ENCODE assay signal across 11 cellular contexts in the genomic region with DNA sequence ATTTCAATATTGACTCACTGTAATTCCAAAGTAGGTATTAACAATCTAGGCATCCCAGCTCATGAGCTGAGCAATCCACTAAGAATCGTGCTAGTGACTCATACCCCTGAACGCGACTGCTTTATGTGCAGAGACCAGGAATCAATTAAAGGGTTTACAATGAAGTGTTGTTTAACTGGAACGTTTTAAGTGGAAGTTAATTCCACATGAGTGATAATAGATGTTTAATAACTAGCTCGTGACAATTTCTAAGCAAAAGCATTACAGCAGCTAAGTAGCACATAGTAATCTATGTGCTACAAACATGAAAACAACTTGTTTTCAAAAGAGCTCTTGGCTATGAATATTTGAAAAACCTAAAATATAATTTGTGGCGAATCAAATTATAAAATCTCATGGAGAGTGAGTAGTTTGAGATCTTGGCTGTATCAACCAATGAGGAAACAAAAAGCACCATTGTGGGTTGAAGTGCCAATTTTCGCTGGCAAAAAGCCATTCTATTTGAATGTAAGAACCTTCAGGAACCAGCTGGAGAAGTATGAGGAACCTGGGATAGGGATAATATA. TPM values are rescaled to one million over a fixed set of nuclear protein-coding genes. Genes with fewer than 3 reads are reported as not detected.
A peak's percentile ranks its signal among the peaks of the same experiment; 100 is the strongest.
DNase-seq lines count a peak whose midpoint lies in the region; ATAC-seq, FAIRE-seq and TF ChIP-seq lines count a peak whose summit lies in the region.
"Had no signal": no experiment of that assay in that cellular context is flagged by ENCODE, and none has a peak within 500 bp of the region (broad histone marks: within the 10 kb centered on the region; RNA-seq: fewer than 3 reads in every experiment).

No MANE protein-coding gene starts in this region.

- H3K36me3 Mint-ChIP-seq in CD4-positive, alpha-beta T cell (ENCODE audit: low read depth): no peaks in the 10 kb centered on the region
- no peaks in the 10 kb centered on the region for H3K36me3 Mint-ChIP-seq in endothelial cell (ENCODE audit: low read depth, unreplicated experiment)

- POLR2A ChIA-PET in HEK293T (lab: Yijun Ruan, JAX): interaction anchor here (0.8 to 1.5 kb wide), 4 partner anchors 9 to 78 kb away, joined by 3 to 6 read pairs (median 4); no protein-coding TSS in a partner anchor
- POLR2A ChIA-PET in CD4-positive, alpha-beta T cell (lab: Charles Lee): no interaction called here

- WGBS in stomach, 5 donors: 20 to 27% (median 23%) methylated on average over 7 of the region's 7 CpGs
- WGBS in small intestine, 3 donors: 11 to 37% (median 29%) methylated on average over 7 of the region's 7 CpGs

- intact Hi-C loops in stomach (cut with DNase I; ENCODE audit: low total_unique reads): no loop called here
- intact Hi-C loops in CD4-positive, alpha-beta T cell (cut with DNase I, micrococcal nuclease): no loop called here

- no peak overlapping the region for H3K4me3 ChIP-seq in stomach
- H3K4me3 ChIP-seq in small intestine (ENCODE audit: low read depth in 1 of 2, low read length in 2 of 2): no peak overlapping the region

- H3K4me3 Mint-ChIP-seq in CD4-positive, alpha-beta T cell: no peak overlapping the region
- H3K4me3 Mint-ChIP-seq in endothelial cell (ENCODE audit: unreplicated experiment): no peak overlapping the region
- H3K4me3 Mint-ChIP-seq: T-helper 17 cell had no signal

- FAIRE-seq in small intestine (lab: Jason Lieb, UNC): no peak

- TF ChIP-seq CTCF in stomach (IDR thresholded peaks at IDR 0.05) (no peak), endothelial cell (IDR thresholded peaks at IDR 0.05; ENCODE audit: unreplicated experiment) (no peak)
- no peak for TF ChIP-seq CTCF in CD4-positive, alpha-beta T cell (IDR thresholded peaks at IDR 0.05)

- H3K27me3 ChIP-seq in stomach (peaks cover 0 to 26% (median 5%) of the 10 kb centered on the region in 3 donors), small intestine (ENCODE audit: control insufficient read depth in 2 of 2, insufficient read depth in 2 of 2, low read length in 2 of 2) (no peaks in the 10 kb centered on the region)
- peaks cover 12% of the 10 kb centered on the region for H3K27me3 ChIP-seq in CD4-positive, alpha-beta T cell (ENCODE audit: control insufficient read depth, insufficient read depth, low read length)

- H3K9me3 Mint-ChIP-seq in CD4-positive, alpha-beta T cell: no peaks in the 10 kb centered on the region
- no peaks in the 10 kb centered on the region for H3K9me3 Mint-ChIP-seq in endothelial cell (ENCODE audit: unreplicated experiment)

- H3K36me3 ChIP-seq in stomach (no peaks in the 10 kb centered on the region), small intestine (ENCODE audit: control insufficient read depth in 2 of 2, insufficient read depth in 2 of 2, low read length in 2 of 2) (no peaks in the 10 kb centered on the region)

- H3K27ac ChIP-seq in stomach (peak overlapping the region in 3 of 5 donors; percentile 38 to 63 (median 53)), small intestine (ENCODE audit: low read depth in 1 of 2, low read length in 1 of 2) (peak overlapping the region in 1 of 2 donors; percentile 38)
- no peak overlapping the region for H3K27ac ChIP-seq in CD4-positive, alpha-beta T cell (ENCODE audit: low read depth, low read length)

- H3K9me3 ChIP-seq in stomach: no peaks in the 10 kb centered on the region
- H3K9me3 ChIP-seq in small intestine (ENCODE audit: control insufficient read depth, low read depth): no peaks in the 10 kb centered on the region
- H3K9me3 ChIP-seq in CD4-positive, alpha-beta T cell (ENCODE audit: control insufficient read depth, low read length): no peaks in the 10 kb centered on the region

- H3K27me3 Mint-ChIP-seq in CD4-positive, alpha-beta T cell: peaks cover 28% of the 10 kb centered on the region
- no peaks in the 10 kb centered on the region for H3K27me3 Mint-ChIP-seq in endothelial cell (ENCODE audit: unreplicated experiment)

- no peak for TF ChIP-seq POLR2A in stomach (IDR thresholded peaks at IDR 0.05)

- no peak overlapping the region for H3K27ac Mint-ChIP-seq in CD4-positive, alpha-beta T cell
- H3K27ac Mint-ChIP-seq in endothelial cell (ENCODE audit: unreplicated experiment): no peak overlapping the region
- H3K27ac Mint-ChIP-seq: T-helper 17 cell had no signal

- H3K4me1 ChIP-seq in stomach: peaks cover 0 to 11% (median 3%) of the 10 kb centered on the region in 4 donors
- no peaks in the 10 kb centered on the region for H3K4me1 ChIP-seq in small intestine (ENCODE audit: control insufficient read depth in 2 of 2, insufficient read depth in 1 of 2, low read depth in 1 of 2, low read length in 1 of 2)

- H3K4me1 Mint-ChIP-seq in CD4-positive, alpha-beta T cell (ENCODE audit: low read depth): no peaks in the 10 kb centered on the region
- H3K4me1 Mint-ChIP-seq in endothelial cell (ENCODE audit: unreplicated experiment): no peaks in the 10 kb centered on the region
- H3K4me1 Mint-ChIP-seq: T-helper 17 cell had no signal

- TF ChIP-seq EP300 in stomach (IDR thresholded peaks at IDR 0.05): no peak

- peak; percentile 55 for DNase-seq in HEK293T (ENCODE audit: extremely low spot score)
- DNase-seq in NCI-H446 (lab: John Stamatoyannopoulos, UW): peak; percentile 85 to 94
- DNase-seq in epidermal melanocyte (ENCODE audit: insufficient read length, low spot score): peak; percentile 84
- no peak for DNase-seq in stomach
- DNase-seq in small intestine: no peak
- DNase-seq in CD4-positive, alpha-beta T cell: no peak
- no peak for DNase-seq in endothelial cell (ENCODE audit: low spot score)
- DNase-seq: glutamatergic neuron, H7, T-helper 17 cell had no signal

- CTCF ChIA-PET in HEK293T (lab: Yijun Ruan, JAX): interaction anchor here (0.5 to 1.3 kb wide), 3 partner anchors 17 to 46 kb away, joined by 3 to 6 read pairs (median 4); no protein-coding TSS in a partner anchor
- CTCF ChIA-PET in CD4-positive, alpha-beta T cell (lab: Charles Lee): no interaction called here

- no peak for ATAC-seq in GM21619 (IDR thresholded peaks at IDR 0.05; ENCODE audit: unreplicated experiment)
- no peak for ATAC-seq in CD4-positive, alpha-beta T cell (ENCODE audit: poor library complexity)
- ATAC-seq: T-helper 17 cell had no signal

TF ChIP-seq in HEK293T, 16 proteins besides CTCF, POLR2A, EP300 and RAD21:
- TF ChIP-seq FOXK2 (IDR thresholded peaks at IDR 0.05) (no peak), SUZ12 (IDR thresholded peaks at IDR 0.05) (no peak), ZNF384 (IDR thresholded peaks at IDR 0.05) (no peak), CTBP1 (IDR thresholded peaks at IDR 0.05; ENCODE audit: borderline replicate concordance) (no peak), ELF4 (IDR thresholded peaks at IDR 0.05) (no peak), ARNT (IDR thresholded peaks at IDR 0.05) (no peak; the same call in 1 of the 2 replicates), LEF1 (IDR thresholded peaks at IDR 0.05; ENCODE audit: borderline replicate concordance) (no peak), TARDBP (IDR thresholded peaks at IDR 0.05) (no peak), BHLHE40 (IDR thresholded peaks at IDR 0.05; ENCODE audit: borderline replicate concordance) (no peak), FOXM1 (IDR thresholded peaks at IDR 0.05; ENCODE audit: borderline replicate concordance) (no peak), NFRKB (IDR thresholded peaks at IDR 0.05) (no peak), L3MBTL2 (conservative IDR thresholded peaks at IDR 0.05) (no peak)
- TF ChIP-seq, protein P1, sequence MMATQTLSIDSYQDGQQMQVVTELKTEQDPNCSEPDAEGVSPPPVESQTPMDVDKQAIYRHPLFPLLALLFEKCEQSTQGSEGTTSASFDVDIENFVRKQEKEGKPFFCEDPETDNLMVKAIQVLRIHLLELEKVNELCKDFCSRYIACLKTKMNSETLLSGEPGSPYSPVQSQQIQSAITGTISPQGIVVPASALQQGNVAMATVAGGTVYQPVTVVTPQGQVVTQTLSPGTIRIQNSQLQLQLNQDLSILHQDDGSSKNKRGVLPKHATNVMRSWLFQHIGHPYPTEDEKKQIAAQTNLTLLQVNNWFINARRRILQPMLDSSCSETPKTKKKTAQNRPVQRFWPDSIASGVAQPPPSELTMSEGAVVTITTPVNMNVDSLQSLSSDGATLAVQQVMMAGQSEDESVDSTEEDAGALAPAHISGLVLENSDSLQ (IDR thresholded peaks at IDR 0.05): no peak

RNA-seq across cellular contexts. Expression of a gene that starts 9.4 kb away (rescaled TPM):
- total RNA-seq in stomach (10 to 100 TPM in 4 of 5 donors, 1 to 10 TPM in 1; 9.7 to 53.1 (median 35.6) TPM), endothelial cell (ENCODE audit: unreplicated experiment) (36.5 TPM)
- polyA plus RNA-seq in stomach (1 to 10 TPM in 1 of 3 donors, under 1 TPM in 2; 0.31 to 3.5 (median 0.62) TPM), small intestine (1 to 10 TPM in 1 of 3 donors, not detected in 2; 3.2 TPM)
- total RNA-seq in CD4-positive, alpha-beta T cell: not detected
- total RNA-seq: T-helper 17 cell had no signal

RNA-seq across cellular contexts. Expression of a gene that starts 27.0 kb away (rescaled TPM):
- under 1 TPM in 1 of 5 donors, not detected in 4; 0.92 TPM for total RNA-seq in stomach
- polyA plus RNA-seq in stomach: 1 to 10 TPM; 2.1 to 5.4 (median 2.4) TPM
- 1 to 10 TPM in 2 of 3 donors, not detected in 1; 1.5 to 6.5 TPM for polyA plus RNA-seq in small intestine
- total RNA-seq in CD4-positive, alpha-beta T cell: not detected
- not detected for total RNA-seq in endothelial cell (ENCODE audit: unreplicated experiment)
- total RNA-seq: H7, T-helper 17 cell had no signal

Comparison
In these comparisons a context has a peak if more than half of its experiments do, and no peak if none do; other contexts are left out.
1. DNase-seq: peak in HEK293T (single experiment), NCI-H446 (2 of 2) and epidermal melanocyte (single experiment); none in stomach (single experiment), small intestine (single experiment), CD4-positive, alpha-beta T cell (0 of 10) and endothelial cell (single experiment).
2. RNA of a gene that starts 9.4 kb away (total RNA-seq): 36.5 TPM in endothelial cell (single experiment) and 9.7 to 53.1 TPM in stomach; not detected in CD4-positive, alpha-beta T cell; every median in the first group is over 4 times any median in the second.